In the genomic region with DNA sequence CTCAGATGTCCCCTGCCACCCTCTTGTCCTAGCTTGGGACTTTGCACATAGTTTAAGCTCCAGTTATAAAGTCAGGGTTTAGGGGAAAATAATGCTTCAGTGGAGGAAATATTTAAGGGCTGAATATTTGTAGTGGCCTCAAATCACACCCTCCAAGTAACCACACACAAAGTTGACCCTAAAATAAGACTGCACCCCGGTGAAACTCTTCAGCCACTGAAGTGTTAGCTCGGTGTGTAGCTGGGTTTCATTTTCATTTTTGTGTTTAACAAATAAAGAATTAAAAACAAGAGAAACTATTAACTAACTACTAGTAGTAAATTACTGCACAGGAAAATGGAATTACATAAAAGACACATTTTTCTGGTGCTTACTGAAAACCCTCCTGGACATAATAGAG, we compare ENCODE assay signal across 1 cellular context.
TF ChIP-seq lines count a peak whose summit lies in the region.

No MANE protein-coding gene starts in this region.

TF ChIP-seq in HepG2, 621 proteins besides CTCF, POLR2A, EP300 and RAD21 (continued from another document):
- TF ChIP-seq NR2C2 (CRISPR knock-in tag; IDR thresholded peaks at IDR 0.05; ENCODE audit: borderline replicate concordance) (no peak), TBX3 (IDR thresholded peaks at IDR 0.05; ENCODE audit: borderline replicate concordance) (no peak), ZBTB1 (CRISPR knock-in tag; IDR thresholded peaks at IDR 0.05; ENCODE audit: borderline replicate concordance) (no peak), ISL2 (CRISPR knock-in tag; IDR thresholded peaks at IDR 0.05) (no peak), ZNF766 (CRISPR knock-in tag; IDR thresholded peaks at IDR 0.05; ENCODE audit: borderline replicate concordance) (no peak), HOXA5 (CRISPR knock-in tag; IDR thresholded peaks at IDR 0.05) (no peak), SAFB2 (CRISPR knock-in tag; IDR thresholded peaks at IDR 0.05; ENCODE audit: borderline replicate concordance, low read depth) (no peak), STAG1 (CRISPR knock-in tag; IDR thresholded peaks at IDR 0.05) (no peak), ZNF432 (CRISPR knock-in tag; IDR thresholded peaks at IDR 0.05; ENCODE audit: borderline replicate concordance) (no peak)
- TF ChIP-seq, protein P1, sequence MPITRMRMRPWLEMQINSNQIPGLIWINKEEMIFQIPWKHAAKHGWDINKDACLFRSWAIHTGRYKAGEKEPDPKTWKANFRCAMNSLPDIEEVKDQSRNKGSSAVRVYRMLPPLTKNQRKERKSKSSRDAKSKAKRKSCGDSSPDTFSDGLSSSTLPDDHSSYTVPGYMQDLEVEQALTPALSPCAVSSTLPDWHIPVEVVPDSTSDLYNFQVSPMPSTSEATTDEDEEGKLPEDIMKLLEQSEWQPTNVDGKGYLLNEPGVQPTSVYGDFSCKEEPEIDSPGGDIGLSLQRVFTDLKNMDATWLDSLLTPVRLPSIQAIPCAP (CRISPR knock-in tag; IDR thresholded peaks at IDR 0.05; ENCODE audit: low read depth): no peak
- TF ChIP-seq, protein P2, sequence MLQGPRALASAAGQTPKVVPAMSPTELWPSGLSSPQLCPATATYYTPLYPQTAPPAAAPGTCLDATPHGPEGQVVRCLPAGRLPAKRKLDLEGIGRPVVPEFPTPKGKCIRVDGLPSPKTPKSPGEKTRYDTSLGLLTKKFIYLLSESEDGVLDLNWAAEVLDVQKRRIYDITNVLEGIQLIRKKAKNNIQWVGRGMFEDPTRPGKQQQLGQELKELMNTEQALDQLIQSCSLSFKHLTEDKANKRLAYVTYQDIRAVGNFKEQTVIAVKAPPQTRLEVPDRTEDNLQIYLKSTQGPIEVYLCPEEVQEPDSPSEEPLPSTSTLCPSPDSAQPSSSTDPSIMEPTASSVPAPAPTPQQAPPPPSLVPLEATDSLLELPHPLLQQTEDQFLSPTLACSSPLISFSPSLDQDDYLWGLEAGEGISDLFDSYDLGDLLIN (CRISPR knock-in tag; IDR thresholded peaks at IDR 0.05; ENCODE audit: borderline replicate concordance): no peak
- TF ChIP-seq, protein P3, sequence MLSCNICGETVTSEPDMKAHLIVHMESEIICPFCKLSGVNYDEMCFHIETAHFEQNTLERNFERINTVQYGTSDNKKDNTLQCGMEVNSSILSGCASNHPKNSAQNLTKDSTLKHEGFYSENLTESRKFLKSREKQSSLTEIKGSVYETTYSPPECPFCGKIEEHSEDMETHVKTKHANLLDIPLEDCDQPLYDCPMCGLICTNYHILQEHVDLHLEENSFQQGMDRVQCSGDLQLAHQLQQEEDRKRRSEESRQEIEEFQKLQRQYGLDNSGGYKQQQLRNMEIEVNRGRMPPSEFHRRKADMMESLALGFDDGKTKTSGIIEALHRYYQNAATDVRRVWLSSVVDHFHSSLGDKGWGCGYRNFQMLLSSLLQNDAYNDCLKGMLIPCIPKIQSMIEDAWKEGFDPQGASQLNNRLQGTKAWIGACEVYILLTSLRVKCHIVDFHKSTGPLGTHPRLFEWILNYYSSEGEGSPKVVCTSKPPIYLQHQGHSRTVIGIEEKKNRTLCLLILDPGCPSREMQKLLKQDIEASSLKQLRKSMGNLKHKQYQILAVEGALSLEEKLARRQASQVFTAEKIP (CRISPR knock-in tag; IDR thresholded peaks at IDR 0.05; ENCODE audit: borderline replicate concordance): no peak
